Comparison of ENCODE assay signal across 8 cellular contexts in the genomic region with DNA sequence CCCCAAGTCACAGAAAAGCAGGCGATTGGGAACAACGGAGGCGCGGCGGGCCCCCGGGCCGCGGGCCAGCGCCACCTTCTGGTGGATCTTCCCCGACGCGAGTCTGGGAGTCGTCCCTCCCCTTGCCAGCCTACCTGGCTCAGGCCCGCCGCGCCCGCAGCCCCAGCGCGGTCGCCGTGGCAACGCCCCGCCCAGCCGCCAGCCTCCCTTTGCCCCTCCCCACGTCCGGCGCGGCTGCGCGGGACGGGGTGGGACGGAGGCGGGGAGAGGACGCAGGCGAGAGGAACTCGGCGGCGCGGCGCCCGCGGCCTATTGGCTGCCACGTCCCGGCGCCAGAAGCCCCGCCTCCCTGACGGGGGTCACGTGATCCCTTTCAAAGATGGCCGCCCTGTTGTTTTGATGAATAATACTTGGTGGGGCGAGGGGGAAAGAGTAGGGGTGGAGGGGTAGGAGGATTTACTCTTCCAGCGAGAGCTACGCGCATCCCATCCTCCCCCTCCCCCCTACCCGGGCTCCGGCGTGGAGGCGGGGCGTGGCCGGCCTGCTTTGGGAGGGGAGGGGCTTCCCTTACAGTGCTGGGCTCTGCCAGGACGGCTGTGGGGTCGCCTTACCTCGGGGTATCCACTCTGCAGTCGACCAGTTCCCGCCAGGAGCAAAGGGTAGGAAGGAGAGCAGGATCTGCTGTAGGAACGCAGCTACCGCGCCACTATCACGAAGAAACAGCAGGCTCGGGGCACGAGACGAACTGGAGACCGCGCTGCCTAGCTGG. TPM values are rescaled to one million over a fixed set of nuclear protein-coding genes. Genes with fewer than 3 reads are reported as not detected.
DNase-seq lines count a peak whose midpoint lies in the region; ATAC-seq and TF ChIP-seq lines count a peak whose summit lies in the region.

TSS of gene UBE4B (plus strand) at position 369 of the 769 bp plus-strand sequence. CDS start 713 bp downstream, outside the sequence.

- H3K36me3 ChIP-seq in OCI-LY1 (ENCODE audit: insufficient read depth, low read length) = peaks cover 13% of the 10 kb centered on the region

- H3K4me3 ChIP-seq in OCI-LY1 (ENCODE audit: low read depth, low read length, poor library complexity, severe bottlenecking) = peak within 1 kb of the TSS; percentile 80

- peak; percentile 95 for ATAC-seq in GM21515 (IDR thresholded peaks at IDR 0.05; ENCODE audit: unreplicated experiment)

- peaks cover 38% of the 10 kb centered on the region for H3K79me2 ChIP-seq in OCI-LY1 (ENCODE audit: insufficient read depth, low read length)

- DNase-seq in DMS 273 (lab: John Stamatoyannopoulos, UW; ENCODE audit: unreplicated experiment) (peak; percentile 99), HuH-7 (ENCODE audit: low spot score) (peak; percentile 93), endothelial cell (ENCODE audit: low spot score) (peak; percentile 100), midbrain (lab: John Stamatoyannopoulos, UW) (peak; percentile 99)
- DNase-seq in activated CD8-positive, alpha-beta memory T cell treated with anti-CD3 and anti-CD28 coated beads, Interleukin-2, amount 50 U/mL, for 4 hours = peak; percentile 99
- peak; percentile 95 to 98 for DNase-seq in stimulated activated CD8-positive, alpha-beta memory T cell treated with anti-CD3 and anti-CD28 coated beads, Interleukin-2, amount 100 ng/mL, for 1 hour (ENCODE audit: low read depth in 2 of 2)

- H3K4me1 Mint-ChIP-seq in endothelial cell (ENCODE audit: unreplicated experiment) = peaks cover 13% of the 10 kb centered on the region

- H3F3A ChIP-seq in OCI-LY1 (ENCODE audit: insufficient read depth, low read length) = no peaks in the 10 kb centered on the region

- peak within 1 kb of the TSS; percentile 97 for H3K27ac Mint-ChIP-seq in endothelial cell (ENCODE audit: unreplicated experiment)

- peaks cover 3% of the 10 kb centered on the region for H3K27me3 Mint-ChIP-seq in endothelial cell (ENCODE audit: unreplicated experiment)

- peak within 1 kb of the TSS; percentile 78 for H3K27ac ChIP-seq in OCI-LY1 (ENCODE audit: low read depth, low read length, poor library complexity, severe bottlenecking)

- peak within 1 kb of the TSS; percentile 86 for H3K4me2 ChIP-seq in OCI-LY1 (ENCODE audit: low read length)

- no peaks in the 10 kb centered on the region for H3K9me2 ChIP-seq in OCI-LY1 (ENCODE audit: low read depth, low read length)

- no peaks in the 10 kb centered on the region for H3K27me3 ChIP-seq in OCI-LY1 (ENCODE audit: insufficient read depth, low read length)

- H3K9me3 Mint-ChIP-seq in endothelial cell (ENCODE audit: unreplicated experiment) = no peaks in the 10 kb centered on the region

- peak within 1 kb of the TSS; percentile 80 for H3K9ac ChIP-seq in OCI-LY1 (ENCODE audit: low read length)

- H3K9me3 ChIP-seq in OCI-LY1 (ENCODE audit: low read length) = no peaks in the 10 kb centered on the region

- peak within 1 kb of the TSS; percentile 98 for H2AFZ ChIP-seq in OCI-LY1 (ENCODE audit: low read length)

- H3K4me3 Mint-ChIP-seq in endothelial cell (ENCODE audit: unreplicated experiment) = peak within 1 kb of the TSS; percentile 91

- H3K36me3 Mint-ChIP-seq in endothelial cell (ENCODE audit: low read depth, unreplicated experiment) = peaks cover 4% of the 10 kb centered on the region

- H3K4me1 ChIP-seq in OCI-LY1 (ENCODE audit: insufficient read depth, low read length, severe bottlenecking) = peaks cover 25% of the 10 kb centered on the region

- H4K20me1 ChIP-seq in OCI-LY1 (ENCODE audit: insufficient read depth, low read length) = no peaks in the 10 kb centered on the region

- TF ChIP-seq CTCF in OCI-LY1 (IDR thresholded peaks at IDR 0.05; ENCODE audit: low read length) = peak; percentile 79
- TF ChIP-seq CTCF in endothelial cell (IDR thresholded peaks at IDR 0.05; ENCODE audit: unreplicated experiment) = peak; percentile 93

RNA-seq across cellular contexts. Expression of gene UBE4B, which starts in this region (rescaled TPM):
- total RNA-seq in endothelial cell (ENCODE audit: unreplicated experiment) = 54.8 TPM

Comparison
In these comparisons a context has a peak if more than half of its experiments do, and no peak if none do; other contexts are left out.
1. Peak in every context shown above with its lines: DNase-seq, ATAC-seq, H3K4me3 ChIP-seq and H3K27ac ChIP-seq.